19 cellular contexts compared by ENCODE assay signal in genomic region chr20:3674995-3675900, GRCh38. TPM values are rescaled to one million over a fixed set of nuclear protein-coding genes. Genes with fewer than 3 reads are reported as not detected.
DNase-seq lines count a peak whose midpoint lies in the region; ATAC-seq, FAIRE-seq and TF ChIP-seq lines count a peak whose summit lies in the region.
"Had no signal": no experiment of that assay in that cellular context is flagged by ENCODE, and none has a peak within 500 bp of the region (broad histone marks: within the 10 kb centered on the region; RNA-seq: fewer than 3 reads in every experiment).

No MANE protein-coding gene starts in this region.

- in situ Hi-C loops in K562 (cut with MboI) = no loop called here

- no TSS peak for BruUV-seq in K562 (replicated peaks; lab: Mats Ljungman, UMichigan)

- H3K9ac ChIP-seq in K562 (ENCODE audit: insufficient read depth in 1 of 2, low read depth in 2 of 2, low read length in 2 of 2) = no peak overlapping the region

- POLR2A ChIA-PET in A549 (lab: Yijun Ruan, JAX) = no interaction called here
- POLR2A ChIA-PET in K562 (lab: Yijun Ruan, JAX) = no interaction called here

- FAIRE-seq in A549 (lab: Jason Lieb, UNC) (no peak), K562 (lab: Jason Lieb, UNC) (no peak)
- FAIRE-seq: GM12892, GM18507 had no signal

- H3K36me3 ChIP-seq in K562 (ENCODE audit: control insufficient read depth, insufficient read depth, low read length) = no peaks in the 10 kb centered on the region
- H3K36me3 ChIP-seq: BE2C had no signal

- 0 out of 2 replicates have a peak, but pooled peaks cover 5% of the 10 kb centered on the region for H4K20me1 ChIP-seq in K562 (replicated peaks; ENCODE audit: control insufficient read depth, insufficient read depth, low read length)

- no peak overlapping the region for H3K27ac ChIP-seq in A549
- no peak overlapping the region for H3K27ac ChIP-seq in K562 (ENCODE audit: extremely low read depth, low read depth, low read length)

- TF ChIP-seq POLR2A in A549 (IDR thresholded peaks at IDR 0.05; ENCODE audit: low read length) (no peak), K562 (conservative IDR thresholded peaks at IDR 0.05) (no peak)

- intact Hi-C loops in K562 (cut with micrococcal nuclease) = loop anchor here (10.0 kb wide), 1 partner anchor 110 kb away; the partner anchor contains the start of genes CENPB and SPEF1

- TF ChIP-seq CTCF in A549 (IDR thresholded peaks at IDR 0.05) (no peak), K562 (IDR thresholded peaks at IDR 0.05 in 2 of 3, conservative IDR thresholded peaks at IDR 0.05 in 1 of 3; ENCODE audit: insufficient read depth in 2 of 3, low read depth in 1 of 3, low read length in 3 of 3) (no peak)

- no peak for DNase-seq in A549 (ENCODE audit: low read depth in 1 of 2, low spot score in 1 of 2)
- peak; percentile 28 for DNase-seq in COLO829 (ENCODE audit: low spot score)
- DNase-seq in K562 (ENCODE audit: extremely low read depth in 1 of 4, low spot score in 3 of 4) = no peak
- no peak for DNase-seq in activated T-cell treated with anti-CD3 and anti-CD28 coated beads, Interleukin-2, amount 50 U/mL, for 1 hour
- DNase-seq: BE2C; Caco-2; CD4-positive, CD25-positive, alpha-beta regulatory T cell; GOT3; KG1; NCI-H1105 treated with DMSO at 0.1 percent for 48 hours; NCI-H187; NCI-H446; T1000 had no signal

- peaks cover 2 to 44% of the 10 kb centered on the region in 2 experiments; a peak in 3 of 5 replicates for H3K27me3 ChIP-seq in K562 (ENCODE audit: control insufficient read depth in 2 of 2, insufficient read depth in 2 of 2, low read length in 2 of 2)

- CTCF ChIA-PET in A549 (lab: Yijun Ruan, JAX) (interaction anchor here (0.7 to 61.5 kb wide), 22 partner anchors 8 to 433 kb away, joined by 3 to 2233 read pairs (median 10); partner anchors contain the start of genes ADISSP, CENPB, GFRA4 and HSPA12B), K562 (lab: Yijun Ruan, JAX; ENCODE audit: low intra/inter-chr PET ratio) (interaction anchor here (0.7 to 1.7 kb wide), 2 partner anchors 36 to 857 kb away, joined by 3 to 12 read pairs; no protein-coding TSS in a partner anchor)

- H3K4me2 ChIP-seq in A549 (peak overlapping the region; percentile 6; the same call in 2 of the 3 replicates), K562 (ENCODE audit: insufficient read depth, low read length) (no peak overlapping the region)

- no peaks in the 10 kb centered on the region for H3K9me1 ChIP-seq in K562 (ENCODE audit: control insufficient read depth, insufficient read depth, low read length)

- H3K4me3 ChIP-seq in A549 (no peak overlapping the region), K562 (no peak overlapping the region)

- H3K9me3 ChIP-seq in A549 (no peaks in the 10 kb centered on the region), K562 (replicated peaks; ENCODE audit: control insufficient read depth, insufficient read depth, low read depth, low read length) (no peaks in the 10 kb centered on the region)
- H3K9me3 ChIP-seq: BE2C, Caco-2 had no signal

- no peak overlapping the region for H2AFZ ChIP-seq in K562 (ENCODE audit: low read depth, low read length)

- whole genome bisulfite sequencing in A549 (ENCODE audit: missing lambda C conversion rate) = 13% methylated on average over 13 of the region's 13 CpGs
- WGBS in K562 (ENCODE audit: insufficient coverage, low coverage, missing lambda C conversion rate) = 4% methylated on average over 11 of the region's 13 CpGs

- ATAC-seq in A549 (no peak), K562 (no peak), HG02852 (IDR thresholded peaks at IDR 0.05; ENCODE audit: unreplicated experiment) (no peak)

- H3K79me2 ChIP-seq in K562 (ENCODE audit: control insufficient read depth, insufficient read depth, low read length) = no peaks in the 10 kb centered on the region

- TF ChIP-seq EP300 in A549 (IDR thresholded peaks at IDR 0.05) (no peak), K562 (IDR thresholded peaks at IDR 0.05; ENCODE audit: low read length) (no peak)

- H3K4me1 ChIP-seq in A549 = peaks cover 37% of the 10 kb centered on the region
- peaks cover 0 to 37% of the 10 kb centered on the region in 2 experiments; a peak in 2 of 5 replicates for H3K4me1 ChIP-seq in K562 (replicated peaks in 1 of 2; ENCODE audit: control insufficient read depth in 2 of 2, insufficient read depth in 2 of 2, low read length in 2 of 2)
- H3K4me1 ChIP-seq: BE2C, Caco-2 had no signal

- TF ChIP-seq RAD21 in A549 (conservative IDR thresholded peaks at IDR 0.05 in 1 of 2, IDR thresholded peaks at IDR 0.05 in 1 of 2) (no peak), K562 (CRISPR knock-in tag; conservative IDR thresholded peaks at IDR 0.05 in 1 of 2, IDR thresholded peaks at IDR 0.05 in 1 of 2) (no peak)

RNA-seq across cellular contexts. Expression of gene ADAM33, which starts 6.6 kb away (rescaled TPM):
- polyA plus RNA-seq in A549 (2011; rRNA removed) (0.05 and 0.08 TPM in 2 replicates), A549 (2017; fragmentation: RNase III; extraction: RNeasy Plus Mini Kit Qiagen cat#74134 plus additional on column Dnase treatment) (0.07 to 0.22 TPM (median 0.14 TPM) in 3 replicates), K562 (2011; rRNA removed) (not detected in 2 replicates), K562 (2014; fragmentation: Illumina TruSeq; extraction: Trizol) (not detected in 2 replicates), K562 (2014; fragmentation: Nextera tagmentation; extraction: Ambion mirVana) (not detected), K562 (2014; rRNA removed) (not detected in 2 replicates)
- 0.08 and 0.13 TPM in 2 replicates for polyA plus RNA-seq in A549 (2012; cell fraction: cytosol; rRNA removed)
- polyA plus RNA-seq in A549 (2012; cell fraction: nucleus; rRNA removed) = 0.86 and 0.93 TPM in 2 replicates
- polyA minus RNA-seq in A549 (2011; rRNA and poly(A)+ RNA removed) = not detected in 2 replicates
- total RNA-seq in K562 (2011; cell fraction: chromatin; rRNA removed; ENCODE audit: low replicate concordance) = 0.12 TPM in 1 of 2 replicates, not detected in the other
- not detected in 2 replicates for total RNA-seq in K562 (2011; cell fraction: nucleolus; rRNA removed)
- not detected in 2 replicates for total RNA-seq in K562 (2011; cell fraction: nucleoplasm; rRNA removed)
- total RNA-seq in K562 (2014; rRNA removed) (not detected in 2 replicates), K562 (2014; rRNA removed; fragmentation: Illumina TruSeq; extraction: Trizol) (not detected in 2 replicates), K562 (2015; rRNA removed; fragmentation: Illumina TruSeq; extraction: Trizol) (not detected in 2 replicates), K562 (2021) (not detected in 2 replicates)
- polyA plus RNA-seq in K562 (2011; cell fraction: cytosol; rRNA removed) = not detected in 2 replicates
- not detected in 2 replicates for polyA plus RNA-seq in K562 (2011; cell fraction: nucleus; rRNA removed)
- polyA plus RNA-seq in K562 (2012) = not detected in 2 replicates
- not detected in 2 replicates for polyA minus RNA-seq in K562 (2011; rRNA and poly(A)+ RNA removed)
- polyA minus RNA-seq in K562 (2011; cell fraction: cytosol; rRNA and poly(A)+ RNA removed) = not detected in 2 replicates
- polyA minus RNA-seq in K562 (2011; cell fraction: nucleus; rRNA and poly(A)+ RNA removed) = not detected in 2 replicates
- total RNA-seq: CD4-positive, CD25-positive, alpha-beta regulatory T cell; OCI-LY7; T-helper 1 cell treated with Interleukin-12 subunit alpha and Interleukin-12 subunit beta and Interleukin-4 antibody, amounts not matched to agents 30 ng/mL and 1 ng/mL, for 36 hours had no signal
- polyA plus RNA-seq: CD4-positive, CD25-positive, alpha-beta regulatory T cell had no signal

RNA-seq across cellular contexts. Expression of gene GFRA4, which starts 12.0 kb away (rescaled TPM):
- polyA plus RNA-seq in A549 (2011; rRNA removed) (not detected in 2 replicates), A549 (2017; fragmentation: RNase III; extraction: RNeasy Plus Mini Kit Qiagen cat#74134 plus additional on column Dnase treatment) (not detected in 3 replicates), K562 (2011; rRNA removed) (not detected in 2 replicates), K562 (2014; fragmentation: Illumina TruSeq; extraction: Trizol) (not detected in 2 replicates), K562 (2014; fragmentation: Nextera tagmentation; extraction: Ambion mirVana) (not detected), K562 (2014; rRNA removed) (not detected in 2 replicates)
- polyA plus RNA-seq in A549 (2012; cell fraction: cytosol; rRNA removed) = not detected in 2 replicates
- polyA plus RNA-seq in A549 (2012; cell fraction: nucleus; rRNA removed) = not detected in 2 replicates
- not detected in 2 replicates for polyA minus RNA-seq in A549 (2011; rRNA and poly(A)+ RNA removed)
- not detected in 2 replicates for total RNA-seq in K562 (2011; cell fraction: chromatin; rRNA removed; ENCODE audit: low replicate concordance)
- total RNA-seq in K562 (2011; cell fraction: nucleolus; rRNA removed) = not detected in 2 replicates
- not detected in 2 replicates for total RNA-seq in K562 (2011; cell fraction: nucleoplasm; rRNA removed)
- total RNA-seq in K562 (2014; rRNA removed) (not detected in 2 replicates), K562 (2014; rRNA removed; fragmentation: Illumina TruSeq; extraction: Trizol) (not detected in 2 replicates), K562 (2015; rRNA removed; fragmentation: Illumina TruSeq; extraction: Trizol) (not detected in 2 replicates), K562 (2021) (not detected in 2 replicates)
- polyA plus RNA-seq in K562 (2011; cell fraction: cytosol; rRNA removed) = not detected in 2 replicates
- polyA plus RNA-seq in K562 (2011; cell fraction: nucleus; rRNA removed) = not detected in 2 replicates
- polyA plus RNA-seq in K562 (2012) = not detected in 2 replicates
- polyA minus RNA-seq in K562 (2011; rRNA and poly(A)+ RNA removed) = not detected in 2 replicates
- not detected in 2 replicates for polyA minus RNA-seq in K562 (2011; cell fraction: cytosol; rRNA and poly(A)+ RNA removed)
- polyA minus RNA-seq in K562 (2011; cell fraction: nucleus; rRNA and poly(A)+ RNA removed) = not detected in 2 replicates
- total RNA-seq: Caco-2; CD4-positive, CD25-positive, alpha-beta regulatory T cell; OCI-LY7; RPMI7951; T-helper 1 cell treated with Interleukin-12 subunit alpha and Interleukin-12 subunit beta and Interleukin-4 antibody, amounts not matched to agents 30 ng/mL and 1 ng/mL, for 36 hours had no signal
- polyA plus RNA-seq: CD4-positive, CD25-positive, alpha-beta regulatory T cell had no signal

RNA-seq across cellular contexts. Expression of gene SIGLEC1, which starts 37.2 kb away (rescaled TPM):
- polyA plus RNA-seq in A549 (2011; rRNA removed) = 0.01 TPM in 1 of 2 replicates, not detected in the other
- under 0.01 TPM in 1 of 2 replicates, not detected in the other for polyA plus RNA-seq in A549 (2012; cell fraction: cytosol; rRNA removed)
- polyA plus RNA-seq in A549 (2012; cell fraction: nucleus; rRNA removed) = 0.04 and 0.05 TPM in 2 replicates
- not detected in 3 replicates for polyA plus RNA-seq in A549 (2017; fragmentation: RNase III; extraction: RNeasy Plus Mini Kit Qiagen cat#74134 plus additional on column Dnase treatment)
- polyA minus RNA-seq in A549 (2011; rRNA and poly(A)+ RNA removed) = not detected in 2 replicates
- total RNA-seq in K562 (2011; cell fraction: chromatin; rRNA removed; ENCODE audit: low replicate concordance) = not detected in 2 replicates
- total RNA-seq in K562 (2011; cell fraction: nucleolus; rRNA removed) = not detected in 2 replicates
- 0.07 TPM in 1 of 2 replicates, not detected in the other for total RNA-seq in K562 (2011; cell fraction: nucleoplasm; rRNA removed)
- 0.05 TPM in 1 of 2 replicates, not detected in the other for total RNA-seq in K562 (2014; rRNA removed)
- not detected in 2 replicates for total RNA-seq in K562 (2014; rRNA removed; fragmentation: Illumina TruSeq; extraction: Trizol)
- not detected in 2 replicates for total RNA-seq in K562 (2015; rRNA removed; fragmentation: Illumina TruSeq; extraction: Trizol)
- total RNA-seq in K562 (2021) = 0.04 and 0.07 TPM in 2 replicates
- polyA plus RNA-seq in K562 (2011; rRNA removed) = not detected in 2 replicates
- polyA plus RNA-seq in K562 (2011; cell fraction: cytosol; rRNA removed) = under 0.01 TPM in 1 of 2 replicates, not detected in the other
- polyA plus RNA-seq in K562 (2011; cell fraction: nucleus; rRNA removed) = 0.01 TPM in 1 of 2 replicates, not detected in the other
- polyA plus RNA-seq in K562 (2012) = 0.01 TPM in 1 of 2 replicates, not detected in the other
- not detected in 2 replicates for polyA plus RNA-seq in K562 (2014; fragmentation: Illumina TruSeq; extraction: Trizol)
- polyA plus RNA-seq in K562 (2014; fragmentation: Nextera tagmentation; extraction: Ambion mirVana) = not detected
- polyA plus RNA-seq in K562 (2014; rRNA removed) = not detected in 2 replicates
- polyA minus RNA-seq in K562 (2011; rRNA and poly(A)+ RNA removed) = 0.04 TPM in 1 of 2 replicates, not detected in the other
- not detected in 2 replicates for polyA minus RNA-seq in K562 (2011; cell fraction: cytosol; rRNA and poly(A)+ RNA removed)
- not detected in 2 replicates for polyA minus RNA-seq in K562 (2011; cell fraction: nucleus; rRNA and poly(A)+ RNA removed)
- total RNA-seq: Caco-2; CD4-positive, CD25-positive, alpha-beta regulatory T cell; RPMI7951; T-helper 1 cell treated with Interleukin-12 subunit alpha and Interleukin-12 subunit beta and Interleukin-4 antibody, amounts not matched to agents 30 ng/mL and 1 ng/mL, for 36 hours had no signal
- polyA plus RNA-seq: CD4-positive, CD25-positive, alpha-beta regulatory T cell had no signal

RNA-seq across cellular contexts. Expression of gene HSPA12B, which starts 57.2 kb away (rescaled TPM):
- polyA plus RNA-seq in A549 (2011; rRNA removed) (0.25 and 0.37 TPM in 2 replicates), A549 (2017; fragmentation: RNase III; extraction: RNeasy Plus Mini Kit Qiagen cat#74134 plus additional on column Dnase treatment) (1.1 to 1.6 TPM (median 1.2 TPM) in 3 replicates), K562 (2011; rRNA removed) (not detected in 2 replicates), K562 (2014; fragmentation: Illumina TruSeq; extraction: Trizol) (0.03 TPM in 1 of 2 replicates, not detected in the other), K562 (2014; fragmentation: Nextera tagmentation; extraction: Ambion mirVana) (not detected), K562 (2014; rRNA removed) (not detected in 2 replicates)
- 0.62 and 0.78 TPM in 2 replicates for polyA plus RNA-seq in A549 (2012; cell fraction: cytosol; rRNA removed)
- polyA plus RNA-seq in A549 (2012; cell fraction: nucleus; rRNA removed) = 1.0 and 1.4 TPM in 2 replicates
- 0.49 and 0.50 TPM in 2 replicates for polyA minus RNA-seq in A549 (2011; rRNA and poly(A)+ RNA removed)
- total RNA-seq in K562 (2011; cell fraction: chromatin; rRNA removed; ENCODE audit: low replicate concordance) = 0.19 TPM in 1 of 2 replicates, not detected in the other
- 0.17 TPM in 1 of 2 replicates, not detected in the other for total RNA-seq in K562 (2011; cell fraction: nucleolus; rRNA removed)
- total RNA-seq in K562 (2011; cell fraction: nucleoplasm; rRNA removed) = not detected in 2 replicates
- total RNA-seq in K562 (2014; rRNA removed) (not detected in 2 replicates), K562 (2014; rRNA removed; fragmentation: Illumina TruSeq; extraction: Trizol) (not detected in 2 replicates), K562 (2015; rRNA removed; fragmentation: Illumina TruSeq; extraction: Trizol) (not detected in 2 replicates), K562 (2021) (0.07 TPM in 1 of 2 replicates, not detected in the other)
- polyA plus RNA-seq in K562 (2011; cell fraction: cytosol; rRNA removed) = 0.03 TPM in 1 of 2 replicates, not detected in the other
- 0.07 and 0.21 TPM in 2 replicates for polyA plus RNA-seq in K562 (2011; cell fraction: nucleus; rRNA removed)
- polyA plus RNA-seq in K562 (2012) = 0.22 and 0.62 TPM in 2 replicates
- 0.06 TPM in 1 of 2 replicates, not detected in the other for polyA minus RNA-seq in K562 (2011; rRNA and poly(A)+ RNA removed)
- not detected in 2 replicates for polyA minus RNA-seq in K562 (2011; cell fraction: cytosol; rRNA and poly(A)+ RNA removed)
- 0.13 TPM in 1 of 2 replicates, not detected in the other for polyA minus RNA-seq in K562 (2011; cell fraction: nucleus; rRNA and poly(A)+ RNA removed)
- total RNA-seq: Caco-2; CD4-positive, CD25-positive, alpha-beta regulatory T cell; OCI-LY7; RPMI7951; T-helper 1 cell treated with Interleukin-12 subunit alpha and Interleukin-12 subunit beta and Interleukin-4 antibody, amounts not matched to agents 30 ng/mL and 1 ng/mL, for 36 hours had no signal

Comparison
In these comparisons a context has a peak if more than half of its experiments do, and no peak if none do; other contexts are left out.
1. Of the 35 proteins assayed by ChIP-seq in both K562 and A549: peak only in K562: none; only in A549: none; in both: ZFP36; in neither: 34.